ENCODE assay signal across 10 cellular contexts in the genomic region with DNA sequence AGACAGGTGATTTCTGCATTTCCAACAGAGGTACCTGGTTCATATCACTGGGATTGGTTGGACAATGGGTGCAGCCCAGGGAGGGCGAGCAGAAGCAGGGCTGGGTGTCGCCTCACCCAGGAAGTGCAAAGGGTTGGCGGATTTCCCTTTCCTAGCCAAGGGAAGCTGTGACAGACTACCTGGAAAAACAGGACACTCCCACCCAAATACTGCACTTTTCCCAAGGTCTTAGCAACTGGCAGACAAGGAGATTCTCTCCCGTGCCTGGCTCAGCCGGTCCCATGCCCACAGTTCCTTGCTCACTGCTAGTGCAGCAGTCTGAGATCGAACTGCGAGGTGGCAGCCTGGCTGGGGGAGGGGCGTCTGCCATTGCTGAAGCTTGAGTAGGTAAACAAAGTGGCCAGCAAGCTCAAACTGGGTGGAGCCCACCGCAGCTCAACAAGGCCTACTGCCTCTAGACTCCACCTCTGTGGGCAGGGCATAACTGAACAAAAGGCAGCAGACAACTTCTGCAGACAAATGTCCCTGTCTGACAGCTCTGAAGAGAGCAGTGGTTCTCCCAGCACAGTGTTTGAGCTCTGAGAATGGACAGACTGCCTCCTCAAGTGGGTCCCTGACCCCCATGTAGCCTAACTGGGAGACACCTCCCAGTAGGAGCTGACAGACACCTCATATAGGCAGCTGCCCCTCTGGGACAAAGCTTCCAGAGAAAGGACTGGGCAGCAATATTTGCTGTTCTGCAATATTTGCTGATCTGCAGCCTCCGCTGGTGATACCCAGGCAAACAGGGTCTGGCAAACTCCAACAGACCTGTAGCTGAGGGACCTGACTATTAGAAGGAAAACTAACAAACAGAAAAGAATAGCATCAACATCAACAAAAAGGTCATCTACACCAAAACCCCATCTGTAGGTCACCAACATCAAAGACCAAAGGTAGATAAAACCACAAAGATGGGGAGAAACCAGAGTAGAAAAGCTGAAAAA. TPM values are rescaled to one million over a fixed set of nuclear protein-coding genes. Genes with fewer than 3 reads are reported as not detected.
DNase-seq lines count a peak whose midpoint lies in the region; ATAC-seq and TF ChIP-seq lines count a peak whose summit lies in the region.
"Not testable (repeated sequence)": the region's sequence is repeated elsewhere in the genome, so short reads cannot be mapped to it uniquely, and the experiment has no call there.
"Had no signal": no experiment of that assay in that cellular context is flagged by ENCODE, and none has a peak within 500 bp of the region (broad histone marks: within the 10 kb centered on the region; RNA-seq: fewer than 3 reads in every experiment).

No MANE protein-coding gene starts in this region.

- ATAC-seq in body of pancreas: not testable (repeated sequence)

- TF ChIP-seq POLR2A in body of pancreas (IDR thresholded peaks at IDR 0.05): not testable (repeated sequence)

- intact Hi-C loops in body of pancreas (cut with DNase I): not testable (repeated sequence)

- H2BK15ac ChIP-seq in mesendoderm (replicated peaks; ENCODE audit: low read depth): not testable (repeated sequence)

- not testable (repeated sequence) for H3K79me2 ChIP-seq in mesendoderm (ENCODE audit: control insufficient read depth, insufficient read depth, low read length); parathyroid adenoma

- peak overlapping the region; percentile 54 for H3K56ac ChIP-seq in mesendoderm (ENCODE audit: low read length)

- H4K5ac ChIP-seq in mesendoderm (ENCODE audit: low read length): not testable (repeated sequence)

- H3K9me3 ChIP-seq in ES-I3 (ENCODE audit: control insufficient read depth, insufficient read depth, low read length); HUES6 (ENCODE audit: control insufficient read depth, insufficient read depth, low read depth, low read length); NT2/D1 (ENCODE audit: insufficient read depth, low read length); body of pancreas; iPS-15b (ENCODE audit: control insufficient read depth, insufficient read depth, low read length); parathyroid adenoma (ENCODE audit: control insufficient read depth, low read length): not testable (repeated sequence)

- H3K4me1 ChIP-seq in ES-I3 (ENCODE audit: insufficient read depth, low read length): peaks cover 11% of the 10 kb centered on the region; the same call in 1 of the 2 replicates
- H3K4me1 ChIP-seq in HUES6 (ENCODE audit: control insufficient read depth, insufficient read depth, low read length): peaks cover 12% of the 10 kb centered on the region; the same call in 1 of the 2 replicates
- not testable (repeated sequence) for H3K4me1 ChIP-seq in NT2/D1 (ENCODE audit: insufficient read depth, insufficient read length); body of pancreas; iPS-15b (ENCODE audit: control insufficient read depth, insufficient read depth, low read length); mesendoderm (ENCODE audit: control insufficient read depth, low read depth, low read length); parathyroid adenoma

- not testable (repeated sequence) for H3K18ac ChIP-seq in mesendoderm (ENCODE audit: low read length)

- 28 to 55% methylated on average over 10 of the region's 10 CpGs for WGBS in body of pancreas, 2 donors
- no CpG with 5 or more reads among the region's 10 CpGs for WGBS in mesendoderm (ENCODE audit: extremely low coverage, insufficient coverage, low lambda C conversion rate)

- H3K79me1 ChIP-seq in mesendoderm (ENCODE audit: low read length): not testable (repeated sequence)

- H3K9ac ChIP-seq in ES-I3 (ENCODE audit: low read depth, low read length): peak overlapping the region; percentile 40; the same call in 1 of the 2 replicates
- H3K9ac ChIP-seq in HUES6 (ENCODE audit: low read length); NT2/D1 (ENCODE audit: insufficient read length, low read depth); mesendoderm (ENCODE audit: low read length); parathyroid adenoma: not testable (repeated sequence)
- H3K9ac ChIP-seq in iPS-15b (ENCODE audit: low read depth, low read length): peak overlapping the region; percentile 47

- not testable (repeated sequence) for H2AK5ac ChIP-seq in mesendoderm (ENCODE audit: low read length)

- not testable (repeated sequence) for H2BK5ac ChIP-seq in mesendoderm (ENCODE audit: low read length)

- H3K4ac ChIP-seq in mesendoderm (ENCODE audit: low read depth, low read length): not testable (repeated sequence)

- not testable (repeated sequence) for H3K27ac ChIP-seq in HUES6 (ENCODE audit: low read depth, low read length); body of pancreas; mesendoderm (ENCODE audit: low read depth, low read length); parathyroid adenoma

- H4K8ac ChIP-seq in mesendoderm (ENCODE audit: low read depth, low read length): not testable (repeated sequence)

- peak overlapping the region; percentile 70 for H2AFZ ChIP-seq in parathyroid adenoma

- H3K23ac ChIP-seq in mesendoderm (ENCODE audit: low read length): not testable (repeated sequence)

- H3K4me2 ChIP-seq in mesendoderm (ENCODE audit: low read length); parathyroid adenoma (ENCODE audit: low read length): not testable (repeated sequence)

- TF ChIP-seq CTCF in body of pancreas (IDR thresholded peaks at IDR 0.05); parathyroid adenoma (IDR thresholded peaks at IDR 0.05): not testable (repeated sequence)

- peak overlapping the region; percentile 50 for H3K4me3 ChIP-seq in HUES6 (ENCODE audit: low read depth, low read length)
- H3K4me3 ChIP-seq in NT2/D1 (ENCODE audit: insufficient read length, low read depth): peak overlapping the region; percentile 15
- not testable (repeated sequence) for H3K4me3 ChIP-seq in body of pancreas; mesendoderm (ENCODE audit: low read length); parathyroid adenoma (ENCODE audit: low read depth, low read length)
- H3K4me3 ChIP-seq in iPS-15b (ENCODE audit: low read depth, low read length): peak overlapping the region; percentile 39

- not testable (repeated sequence) for DNase-seq in NT2/D1 (ENCODE audit: low read depth, low spot score); mesendoderm
- peak; percentile 41 to 76 (median 63) for DNase-seq in body of pancreas

- not testable (repeated sequence) for H3K36me3 ChIP-seq in ES-I3 (ENCODE audit: insufficient read depth, low read length); HUES6 (ENCODE audit: control insufficient read depth, insufficient read depth, low read length); NT2/D1 (ENCODE audit: insufficient read depth, insufficient read length, low read length); body of pancreas (replicated peaks in 1 of 2; ENCODE audit: insufficient read depth in 1 of 2, low read depth in 2 of 2); iPS-15b (ENCODE audit: control insufficient read depth, insufficient read depth, low read length); mesendoderm (ENCODE audit: control insufficient read depth, insufficient read depth, low read length); parathyroid adenoma (ENCODE audit: control insufficient read depth, insufficient read depth, low read length)

- not testable (repeated sequence) for H3K27me3 ChIP-seq in HUES6 (ENCODE audit: control insufficient read depth, insufficient read depth, low read length); NT2/D1 (ENCODE audit: insufficient read depth, insufficient read length); body of pancreas; iPS-15b (ENCODE audit: control insufficient read depth, insufficient read depth, low read length); mesendoderm (ENCODE audit: insufficient read depth, low read length, poor library complexity); parathyroid adenoma (ENCODE audit: control insufficient read depth, insufficient read depth, low read length)

- not testable (repeated sequence) for H2BK120ac ChIP-seq in mesendoderm (ENCODE audit: low read depth, low read length)

RNA-seq across cellular contexts. Expression of a gene that starts 13.6 kb away (rescaled TPM):
- total RNA-seq in body of pancreas: 100 to 1,000 TPM; 288 to 392 TPM
- not detected for polyA plus RNA-seq in mesendoderm (2013, experiment 1 of 2)
- polyA plus RNA-seq in mesendoderm (2013, experiment 2 of 2): not detected
- total RNA-seq: CD4-positive, alpha-beta memory T cell; OCI-LY7; SJSA1 had no signal
- polyA plus RNA-seq: CD4-positive, alpha-beta memory T cell had no signal

RNA-seq across cellular contexts. Expression of a gene that starts 54.6 kb away (rescaled TPM):
- total RNA-seq in body of pancreas: 1 to 10 TPM; 5.4 to 5.6 TPM
- polyA plus RNA-seq in mesendoderm (2013, experiment 1 of 2): 0.35 TPM
- 0.31 TPM for polyA plus RNA-seq in mesendoderm (2013, experiment 2 of 2)
